ENCODE assay signal across 22 cellular contexts in the genomic region with DNA sequence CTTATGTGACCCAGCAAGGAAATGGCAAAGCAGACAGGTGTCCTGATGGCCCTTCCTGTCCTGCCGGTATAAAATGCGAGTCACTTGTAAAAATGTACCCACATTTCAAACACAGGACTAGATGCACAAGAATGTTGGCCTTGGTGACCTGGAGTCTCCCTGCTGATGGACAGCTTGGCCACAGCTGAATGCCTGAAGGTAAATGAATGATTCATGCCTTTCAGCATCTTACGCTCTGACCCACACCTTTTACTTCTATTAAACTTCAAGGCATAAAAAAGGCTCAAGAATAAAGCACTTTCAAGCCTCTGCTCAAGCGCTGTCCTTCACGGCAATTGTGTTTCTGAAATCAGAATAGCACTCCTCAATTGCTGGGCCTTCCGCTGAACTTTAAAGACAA.
DNase-seq lines count a peak whose midpoint lies in the region; ATAC-seq and TF ChIP-seq lines count a peak whose summit lies in the region.
"Had no signal": no experiment of that assay in that cellular context is flagged by ENCODE, and none has a peak within 500 bp of the region (broad histone marks: within the 10 kb centered on the region; RNA-seq: fewer than 3 reads in every experiment).

No MANE protein-coding gene starts in this region.

- CTCF ChIA-PET in RWPE1 (lab: Yijun Ruan, JAX) = interaction anchor here (0.6 kb wide), 1 partner anchor 294 kb away, joined by 3 read pairs; no protein-coding TSS in a partner anchor

- peak overlapping the region; percentile 12 for H2AFZ ChIP-seq in neuronal stem cell (ENCODE audit: low read length)

- no peak overlapping the region for H2AK5ac ChIP-seq in neuronal stem cell (ENCODE audit: low read depth, low read length)

- H3K36me3 ChIP-seq in neuronal stem cell (replicated peaks in 1 of 2; ENCODE audit: control insufficient read depth in 2 of 2, insufficient read depth in 2 of 2, low read length in 2 of 2) = no peaks in the 10 kb centered on the region
- H3K36me3 ChIP-seq: Peyer's patch had no signal

- no CpG with 5 or more reads among the region's 6 CpGs for WGBS in neuronal stem cell (ENCODE audit: extremely low coverage in 2 of 2, insufficient read length in 2 of 2, insufficient replicate concordance in 1 of 2), 2 donors

- no peak overlapping the region for H3K4ac ChIP-seq in neuronal stem cell (ENCODE audit: low read length)

- no peak overlapping the region for H3K4me3 ChIP-seq in neuronal stem cell (ENCODE audit: low read length in 2 of 2)
- H3K4me3 ChIP-seq: A549, Peyer's patch had no signal

- no peak for TF ChIP-seq CTCF in RWPE1 (conservative IDR thresholded peaks at IDR 0.05; ENCODE audit: low read depth)

- no peaks in the 10 kb centered on the region for H3K27me3 ChIP-seq in neuronal stem cell (ENCODE audit: control insufficient read depth in 3 of 3, insufficient read depth in 3 of 3, low read depth in 1 of 3, low read length in 3 of 3)
- H3K27me3 ChIP-seq: Peyer's patch had no signal

- H4K91ac ChIP-seq in neuronal stem cell (ENCODE audit: low read depth, low read length, poor library complexity) = no peak overlapping the region

- H3K9me3 ChIP-seq in neuronal stem cell (replicated peaks in 1 of 2; ENCODE audit: control insufficient read depth in 2 of 2, insufficient read depth in 1 of 2, low read depth in 1 of 2, low read length in 2 of 2) = no peaks in the 10 kb centered on the region
- H3K9me3 ChIP-seq: Peyer's patch, SK-N-SH had no signal

- no peak overlapping the region for H2BK120ac ChIP-seq in neuronal stem cell (ENCODE audit: low read depth, low read length)

- POLR2A ChIA-PET in RWPE1 (lab: Yijun Ruan, JAX; ENCODE audit: low non-redundant PET) = no interaction called here

- no peak overlapping the region for H2BK5ac ChIP-seq in neuronal stem cell (ENCODE audit: low read length)

- H2BK12ac ChIP-seq in neuronal stem cell (ENCODE audit: low read length) = no peak overlapping the region

- no peaks in the 10 kb centered on the region for H3K79me1 ChIP-seq in neuronal stem cell (ENCODE audit: low read depth, low read length)

- H2BK15ac ChIP-seq in neuronal stem cell (ENCODE audit: low read length) = no peak overlapping the region

- H3K27ac ChIP-seq in RWPE1 = no peak overlapping the region
- no peak overlapping the region for H3K27ac ChIP-seq in epithelial cell of prostate
- H3K27ac ChIP-seq in neuronal stem cell (replicated peaks; ENCODE audit: low read length) = peak overlapping the region; percentile 18
- H3K27ac ChIP-seq: A549, Peyer's patch had no signal

- no peak overlapping the region for H3K9ac ChIP-seq in neuronal stem cell (ENCODE audit: low read depth, low read length, poor library complexity)
- H3K9ac ChIP-seq: SK-N-SH had no signal

- no peak overlapping the region for H3K18ac ChIP-seq in neuronal stem cell (ENCODE audit: low read length)

- H3K4me1 ChIP-seq in neuronal stem cell (ENCODE audit: control insufficient read depth in 2 of 2, insufficient read depth in 1 of 2, low read depth in 1 of 2, low read length in 2 of 2) = peaks cover 4 to 15% of the 10 kb centered on the region in 2 donors
- H3K4me1 ChIP-seq: A549, Peyer's patch had no signal

- no peak for ATAC-seq in GM19351 (IDR thresholded peaks at IDR 0.05; ENCODE audit: unreplicated experiment)
- ATAC-seq: A549 had no signal

- peak; percentile 86 for DNase-seq in M059J (ENCODE audit: low read depth)
- DNase-seq in RWPE1 (ENCODE audit: low spot score) = peak; percentile 16
- peak; percentile 8 for DNase-seq in epithelial cell of prostate (ENCODE audit: low read depth, low spot score)
- peak; percentile 18 for DNase-seq in neuronal stem cell (ENCODE audit: low spot score)
- DNase-seq in activated effector memory CD4-positive, alpha-beta T cell treated with Interleukin-2 at 50 U/mL for 16 hours = no peak
- DNase-seq in GM19240 (ENCODE audit: insufficient read length, low spot score) = no peak
- DNase-seq in activated gamma-delta T cell treated with Interleukin-2 at 50 U/mL for 16 hours = no peak
- DNase-seq: EL; GOT3; HCEC 1CT; KG1; NCI-H1105; NCI-H2029 treated with DMSO at 0.1 percent for 48 hours; NCI-H226; NCI-H524; NCI-H774; NK-92 treated with Interleukin-12 subunit alpha and Interleukin-12 subunit beta, amount 100 ng/mL, for 24 hours; Peyer's patch; SHP77; SK-N-SH had no signal

- H3K23ac ChIP-seq in neuronal stem cell (ENCODE audit: low read depth, low read length, poor library complexity) = no peak overlapping the region

- H3K14ac ChIP-seq in neuronal stem cell (ENCODE audit: low read length) = no peak overlapping the region

- H4K8ac ChIP-seq in neuronal stem cell (ENCODE audit: low read depth, low read length) = no peak overlapping the region

- H3K4me2 ChIP-seq in neuronal stem cell (ENCODE audit: insufficient read depth, low read length, poor library complexity, severe bottlenecking) = no peak overlapping the region
- H3K4me2 ChIP-seq: A549, SK-N-SH had no signal

Comparison
In these comparisons a context has a peak if more than half of its experiments do, and no peak if none do; other contexts are left out.
1. DNase-seq: peak in M059J (single experiment), RWPE1 (single experiment), epithelial cell of prostate (single experiment) and neuronal stem cell (single experiment); none in activated effector memory CD4-positive, alpha-beta T cell treated with Interleukin-2 at 50 U/mL for 16 hours (single experiment), GM19240 (single experiment) and activated gamma-delta T cell treated with Interleukin-2 at 50 U/mL for 16 hours (single experiment).